In genomic region chr1:36322786-36323635, GRCh38 we compare ENCODE assay signal across 1 cellular context.
A peak's percentile ranks its signal among the peaks of the same experiment; 100 is the strongest.
TF ChIP-seq lines count a peak whose summit lies in the region.

No MANE protein-coding gene starts in this region.

TF ChIP-seq in H1, 55 proteins besides CTCF, POLR2A, EP300 and RAD21:
- TF ChIP-seq GABPA (IDR thresholded peaks at IDR 0.05; ENCODE audit: borderline replicate concordance, insufficient read depth, low read length) (no peak), BRCA1 (IDR thresholded peaks at IDR 0.05; ENCODE audit: low read depth, low read length) (no peak), CHD7 (IDR thresholded peaks at IDR 0.05; ENCODE audit: insufficient replicate concordance, low read length) (no peak), CHD1 (IDR thresholded peaks at IDR 0.05; ENCODE audit: low read depth, low read length) (no peak), CHD2 (IDR thresholded peaks at IDR 0.05; ENCODE audit: low read length) (no peak), BCL11A (IDR thresholded peaks at IDR 0.05; ENCODE audit: low read depth in 2 of 2, low read length in 2 of 2) (no peak), SRF (IDR thresholded peaks at IDR 0.05; ENCODE audit: low read depth, low read length) (no peak), ZNF274 (IDR thresholded peaks at IDR 0.05; ENCODE audit: borderline replicate concordance, extremely low read depth, low read length) (no peak), KDM1A (IDR thresholded peaks at IDR 0.05; ENCODE audit: borderline replicate concordance, low read length) (no peak), CREB1 (IDR thresholded peaks at IDR 0.05) (0 out of 2 replicates have a peak, but pooled peaks have one; percentile 0), ASH2L (IDR thresholded peaks at IDR 0.05; ENCODE audit: low read length) (no peak), EGR1 (IDR thresholded peaks at IDR 0.05; ENCODE audit: borderline replicate concordance, low read depth, low read length) (0 out of 2 replicates have a peak, but pooled peaks have one; percentile 20), SAP30 (IDR thresholded peaks at IDR 0.05; ENCODE audit: insufficient read depth, insufficient replicate concordance, low read length) (no peak), POLR2AphosphoS5 (IDR thresholded peaks at IDR 0.05; ENCODE audit: low read depth, low read length) (peak; percentile 30; the same call in 1 of the 2 replicates), SIX5 (IDR thresholded peaks at IDR 0.05; ENCODE audit: low read depth, low read length) (no peak), HDAC2 (IDR thresholded peaks at IDR 0.05; ENCODE audit: borderline replicate concordance in 1 of 2, low read depth in 2 of 2, low read length in 2 of 2) (no peak), NRF1 (IDR thresholded peaks at IDR 0.05; ENCODE audit: low read depth, low read length) (no peak), MAFK (IDR thresholded peaks at IDR 0.05; ENCODE audit: low read depth, low read length) (no peak), HDAC6 (IDR thresholded peaks at IDR 0.05; ENCODE audit: low read depth, low read length) (no peak), KDM5A (IDR thresholded peaks at IDR 0.05; ENCODE audit: low read length) (no peak), MAX (IDR thresholded peaks at IDR 0.05) (0 out of 2 replicates have a peak, but pooled peaks have one; percentile 38), ATF2 (IDR thresholded peaks at IDR 0.05; ENCODE audit: low read length) (no peak), RBBP5 (IDR thresholded peaks at IDR 0.05; ENCODE audit: borderline replicate concordance, low read depth, low read length) (0 out of 2 replicates have a peak, but pooled peaks have one; percentile 30), GTF2F1 (IDR thresholded peaks at IDR 0.05; ENCODE audit: borderline replicate concordance, low read depth, low read length) (no peak), POU5F1 (IDR thresholded peaks at IDR 0.05; ENCODE audit: low read depth, low read length) (no peak), JUND (IDR thresholded peaks at IDR 0.05; ENCODE audit: low read length) (no peak), E2F6 (IDR thresholded peaks at IDR 0.05) (no peak), SIN3A (conservative IDR thresholded peaks at IDR 0.05 in 1 of 2, IDR thresholded peaks at IDR 0.05 in 1 of 2; ENCODE audit: low read depth in 1 of 2, low read length in 2 of 2) (no peak; a peak in 1 of 4 replicates), FOSL1 (IDR thresholded peaks at IDR 0.05; ENCODE audit: insufficient read depth, low read depth, low read length) (no peak), SP2 (IDR thresholded peaks at IDR 0.05; ENCODE audit: low read length) (no peak), CTBP2 (IDR thresholded peaks at IDR 0.05; ENCODE audit: borderline replicate concordance, insufficient read depth, insufficient read length, low read length) (no peak), KDM4A (IDR thresholded peaks at IDR 0.05; ENCODE audit: low read depth, low read length, severe bottlenecking) (peak; percentile 52), EZH2 (IDR thresholded peaks at IDR 0.05; ENCODE audit: low read depth, low read length, severe bottlenecking) (peak; percentile 7), PHF8 (conservative IDR thresholded peaks at IDR 0.05; ENCODE audit: low read depth, low read length) (no peak), SIRT6 (IDR thresholded peaks at IDR 0.05; ENCODE audit: low read length) (no peak), JUN (IDR thresholded peaks at IDR 0.05; ENCODE audit: low read depth, low read length) (no peak), RFX5 (IDR thresholded peaks at IDR 0.05; ENCODE audit: borderline replicate concordance, low read depth, low read length) (no peak)
